ENCODE assay signal across 8 cellular contexts in the genomic region with DNA sequence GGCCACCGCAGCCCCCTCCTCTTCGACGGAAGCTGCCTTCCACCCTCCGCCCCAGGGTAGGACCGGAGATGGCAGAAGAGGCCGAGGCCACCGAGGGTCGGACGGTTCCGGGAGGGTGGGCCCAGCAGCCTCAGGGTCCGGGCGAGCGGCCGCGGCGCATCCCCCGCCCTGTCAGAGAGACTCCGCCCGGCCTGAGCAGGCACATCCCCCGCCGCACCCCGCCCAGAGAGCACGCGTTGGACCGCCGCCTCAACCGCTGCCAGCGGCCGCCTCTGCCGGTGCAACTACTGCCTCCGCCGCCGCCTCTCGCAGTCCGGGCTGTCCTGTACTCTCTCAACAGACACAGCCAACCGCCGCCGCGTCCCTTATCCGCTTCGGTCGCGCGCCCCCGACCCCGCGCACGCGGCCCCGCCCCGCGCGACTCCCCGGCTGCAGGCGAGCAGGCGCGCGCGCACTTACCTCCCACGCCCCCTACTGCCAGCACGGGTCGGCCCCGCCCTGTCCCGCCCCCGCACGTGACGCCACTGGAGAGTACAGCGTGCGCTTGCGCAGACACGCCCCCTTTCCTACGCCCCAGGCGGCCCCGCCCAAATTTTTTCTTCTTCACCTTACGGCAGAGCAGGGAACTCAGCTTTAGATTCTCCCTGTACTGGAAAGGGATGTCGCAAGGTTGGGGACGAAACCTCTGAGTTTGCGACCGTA. TPM values are rescaled to one million over a fixed set of nuclear protein-coding genes. Genes with fewer than 3 reads are reported as not detected.
DNase-seq lines count a peak whose midpoint lies in the region; ATAC-seq and TF ChIP-seq lines count a peak whose summit lies in the region.

A gene with protein sequence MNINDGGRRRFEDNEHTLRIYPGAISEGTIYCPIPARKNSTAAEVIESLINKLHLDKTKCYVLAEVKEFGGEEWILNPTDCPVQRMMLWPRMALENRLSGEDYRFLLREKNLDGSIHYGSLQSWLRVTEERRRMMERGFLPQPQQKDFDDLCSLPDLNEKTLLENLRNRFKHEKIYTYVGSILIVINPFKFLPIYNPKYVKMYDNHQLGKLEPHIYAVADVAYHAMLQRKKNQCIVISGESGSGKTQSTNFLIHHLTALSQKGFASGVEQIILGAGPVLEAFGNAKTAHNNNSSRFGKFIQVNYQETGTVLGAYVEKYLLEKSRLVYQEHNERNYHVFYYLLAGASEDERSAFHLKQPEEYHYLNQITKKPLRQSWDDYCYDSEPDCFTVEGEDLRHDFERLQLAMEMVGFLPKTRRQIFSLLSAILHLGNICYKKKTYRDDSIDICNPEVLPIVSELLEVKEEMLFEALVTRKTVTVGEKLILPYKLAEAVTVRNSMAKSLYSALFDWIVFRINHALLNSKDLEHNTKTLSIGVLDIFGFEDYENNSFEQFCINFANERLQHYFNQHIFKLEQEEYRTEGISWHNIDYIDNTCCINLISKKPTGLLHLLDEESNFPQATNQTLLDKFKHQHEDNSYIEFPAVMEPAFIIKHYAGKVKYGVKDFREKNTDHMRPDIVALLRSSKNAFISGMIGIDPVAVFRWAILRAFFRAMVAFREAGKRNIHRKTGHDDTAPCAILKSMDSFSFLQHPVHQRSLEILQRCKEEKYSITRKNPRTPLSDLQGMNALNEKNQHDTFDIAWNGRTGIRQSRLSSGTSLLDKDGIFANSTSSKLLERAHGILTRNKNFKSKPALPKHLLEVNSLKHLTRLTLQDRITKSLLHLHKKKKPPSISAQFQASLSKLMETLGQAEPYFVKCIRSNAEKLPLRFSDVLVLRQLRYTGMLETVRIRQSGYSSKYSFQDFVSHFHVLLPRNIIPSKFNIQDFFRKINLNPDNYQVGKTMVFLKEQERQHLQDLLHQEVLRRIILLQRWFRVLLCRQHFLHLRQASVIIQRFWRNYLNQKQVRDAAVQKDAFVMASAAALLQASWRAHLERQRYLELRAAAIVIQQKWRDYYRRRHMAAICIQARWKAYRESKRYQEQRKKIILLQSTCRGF (N-terminal part only) (minus strand): TSS at position 453 of the 702 bp plus-strand sequence. CDS start 71,587 bp downstream, outside the sequence.

- H3K36me3 ChIP-seq in thoracic aorta, result no peaks in the 10 kb centered on the region

- DNase-seq in GM10266 (ENCODE audit: extremely low spot score), result peak; percentile 98
- DNase-seq in NCI-H1436 (lab: John Stamatoyannopoulos, UW), result peak; percentile 97
- peak; percentile 99 for DNase-seq in SW480 (ENCODE audit: low spot score)
- DNase-seq in activated naive CD8-positive, alpha-beta T cell treated with anti-CD3 and anti-CD28 coated beads, Interleukin-2, amount 50 U/mL, for 24 hours, result peak; percentile 99
- peak; percentile 98 for DNase-seq in Right ventricle myocardium inferior (ENCODE audit: missing footprints)
- DNase-seq in osteocyte (ENCODE audit: extremely low spot score, unreplicated experiment), result peak; percentile 99
- DNase-seq in thoracic aorta (ENCODE audit: low spot score), result peak; percentile 85

- no peaks in the 10 kb centered on the region for H3K27me3 Mint-ChIP-seq in activated naive CD8-positive, alpha-beta T cell treated with anti-CD3 and anti-CD28 coated beads, Interleukin-2, amount 50 U/mL, for 24 hours
- H3K27me3 Mint-ChIP-seq in osteocyte (ENCODE audit: unreplicated experiment), result no peaks in the 10 kb centered on the region

- no peaks in the 10 kb centered on the region for H3K9me3 ChIP-seq in thoracic aorta

- H3K27ac Mint-ChIP-seq in activated naive CD8-positive, alpha-beta T cell treated with anti-CD3 and anti-CD28 coated beads, Interleukin-2, amount 50 U/mL, for 24 hours, result peak within 1 kb of the TSS; percentile 97
- H3K27ac Mint-ChIP-seq in osteocyte (ENCODE audit: unreplicated experiment), result peak within 1 kb of the TSS; percentile 100

- H3K4me1 ChIP-seq in thoracic aorta (ENCODE audit: control insufficient read depth in 1 of 2, low read depth in 2 of 2), result peaks cover 13 to 29% of the 10 kb centered on the region in 2 donors

- no peaks in the 10 kb centered on the region for H3K9me3 Mint-ChIP-seq in activated naive CD8-positive, alpha-beta T cell treated with anti-CD3 and anti-CD28 coated beads, Interleukin-2, amount 50 U/mL, for 24 hours
- no peaks in the 10 kb centered on the region for H3K9me3 Mint-ChIP-seq in osteocyte (ENCODE audit: unreplicated experiment)

- H3K27me3 ChIP-seq in thoracic aorta (replicated peaks; ENCODE audit: insufficient read depth), result no peaks in the 10 kb centered on the region

- intact Hi-C loops in Right ventricle myocardium inferior (cut with DNase I), result loop anchor here (5.0 kb wide), 1 partner anchor 39 kb away; no protein-coding TSS in a partner anchor

- peak; percentile 18 for TF ChIP-seq CTCF in GM10266 (IDR thresholded peaks at IDR 0.05; ENCODE audit: control insufficient read depth, insufficient read depth, low read depth, missing control alignments)
- TF ChIP-seq CTCF in osteocyte (IDR thresholded peaks at IDR 0.05), result peak; percentile 23
- TF ChIP-seq CTCF in thoracic aorta (IDR thresholded peaks at IDR 0.05), result no peak

- H3K4me3 ChIP-seq in thoracic aorta, result peak within 1 kb of the TSS; percentile 94

- H3K4me3 Mint-ChIP-seq in activated naive CD8-positive, alpha-beta T cell treated with anti-CD3 and anti-CD28 coated beads, Interleukin-2, amount 50 U/mL, for 24 hours, result peak within 1 kb of the TSS; percentile 90
- peak within 1 kb of the TSS; percentile 95 for H3K4me3 Mint-ChIP-seq in osteocyte (ENCODE audit: unreplicated experiment)

- peak; percentile 73 for ATAC-seq in HG02840 (IDR thresholded peaks at IDR 0.05; ENCODE audit: low FRiP score, unreplicated experiment)
- peak; percentile 78 for ATAC-seq in activated naive CD8-positive, alpha-beta T cell treated with anti-CD3 and anti-CD28 coated beads, Interleukin-2, amount 50 U/mL, for 24 hours
- ATAC-seq in Right ventricle myocardium inferior, result peak; percentile 92
- ATAC-seq in thoracic aorta (ENCODE audit: insufficient number of reproducible peaks, low FRiP score, low read depth), result peak; percentile 95

- peak within 1 kb of the TSS; percentile 72 to 84 for H3K27ac ChIP-seq in thoracic aorta

- H3K36me3 Mint-ChIP-seq in activated naive CD8-positive, alpha-beta T cell treated with anti-CD3 and anti-CD28 coated beads, Interleukin-2, amount 50 U/mL, for 24 hours (ENCODE audit: low read depth), result no peaks in the 10 kb centered on the region
- no peaks in the 10 kb centered on the region for H3K36me3 Mint-ChIP-seq in osteocyte (ENCODE audit: unreplicated experiment)

- H3K4me1 Mint-ChIP-seq in activated naive CD8-positive, alpha-beta T cell treated with anti-CD3 and anti-CD28 coated beads, Interleukin-2, amount 50 U/mL, for 24 hours, result peaks cover 28% of the 10 kb centered on the region
- H3K4me1 Mint-ChIP-seq in osteocyte (ENCODE audit: unreplicated experiment), result peaks cover 33% of the 10 kb centered on the region

RNA-seq across cellular contexts. Expression of the gene that starts here (rescaled TPM):
- total RNA-seq in Right ventricle myocardium inferior (27.5 TPM), osteocyte (39.6 and 46.3 TPM in 2 replicates), thoracic aorta (10 to 100 TPM; 48.2 to 57.4 TPM)

Comparison
In these comparisons a context has a peak if more than half of its experiments do, and no peak if none do; other contexts are left out.
1. Peak in every context shown above with its lines: DNase-seq, ATAC-seq, H3K4me3 ChIP-seq and H3K27ac ChIP-seq.